ENCODE assay signal across 1 cellular context in the genomic region with DNA sequence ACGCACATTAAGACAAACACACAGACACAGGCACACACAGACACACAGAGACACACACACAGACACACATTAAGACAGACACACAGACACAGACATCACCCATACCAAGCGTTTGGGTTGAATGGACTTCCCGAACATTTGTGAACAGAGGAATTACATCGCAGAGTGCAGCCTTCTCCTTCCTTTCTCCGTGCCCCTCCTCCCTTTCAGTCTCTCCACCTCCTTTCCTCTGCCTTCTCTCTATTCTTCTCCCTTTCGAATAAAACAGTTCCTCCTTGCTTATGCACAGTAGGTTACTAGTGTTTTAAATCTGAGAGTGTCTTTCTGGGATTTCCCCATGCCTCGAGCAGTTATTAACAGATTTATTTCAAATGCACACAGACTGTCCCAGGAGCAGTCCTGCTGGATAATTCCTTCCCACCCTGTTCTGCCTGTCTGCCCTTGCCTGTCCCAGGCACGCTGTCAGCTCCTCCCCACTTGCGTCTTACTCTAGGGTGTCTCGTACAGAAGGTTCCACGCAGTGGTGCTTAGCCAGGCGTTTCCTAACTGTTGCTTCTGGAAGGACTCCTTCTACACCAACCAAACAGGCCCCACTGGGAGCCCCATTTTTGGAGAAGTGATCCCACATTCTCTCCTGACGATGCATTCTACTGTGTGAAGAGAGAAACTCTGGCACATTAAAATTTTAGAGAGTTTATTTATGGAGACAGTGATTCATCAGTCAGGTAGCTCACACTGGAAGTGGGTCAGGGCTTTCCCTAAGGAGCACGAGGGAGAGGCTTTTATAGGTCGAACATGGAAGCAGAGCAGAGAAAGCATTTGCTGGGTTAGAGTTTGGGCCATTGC.
TF ChIP-seq lines count a peak whose summit lies in the region.

No MANE protein-coding gene starts in this region.

TF ChIP-seq in H1, 55 proteins besides CTCF, POLR2A, EP300 and RAD21:
- TF ChIP-seq CBX5 (IDR thresholded peaks at IDR 0.05; ENCODE audit: low read depth, low read length) (no peak), CEBPB (IDR thresholded peaks at IDR 0.05; ENCODE audit: low read depth, low read length) (no peak), RNF2 (IDR thresholded peaks at IDR 0.05; ENCODE audit: borderline replicate concordance, low read depth, low read length, missing control alignments, poor library complexity, severe bottlenecking) (no peak), RXRA (IDR thresholded peaks at IDR 0.05; ENCODE audit: insufficient read depth, low read depth, low read length) (no peak), BCL11A (IDR thresholded peaks at IDR 0.05; ENCODE audit: low read depth in 2 of 2, low read length in 2 of 2) (no peak), JUN (IDR thresholded peaks at IDR 0.05; ENCODE audit: low read depth, low read length) (no peak), SIN3A (conservative IDR thresholded peaks at IDR 0.05 in 1 of 2, IDR thresholded peaks at IDR 0.05 in 1 of 2; ENCODE audit: low read depth in 1 of 2, low read length in 2 of 2) (no peak), SUZ12 (IDR thresholded peaks at IDR 0.05; ENCODE audit: low read length) (no peak), HDAC6 (IDR thresholded peaks at IDR 0.05; ENCODE audit: low read depth, low read length) (no peak), TAF1 (IDR thresholded peaks at IDR 0.05; ENCODE audit: low read depth, low read length) (no peak), TCF12 (IDR thresholded peaks at IDR 0.05; ENCODE audit: low read depth, low read length) (no peak), SAP30 (IDR thresholded peaks at IDR 0.05; ENCODE audit: insufficient read depth, insufficient replicate concordance, low read length) (no peak), TEAD4 (IDR thresholded peaks at IDR 0.05; ENCODE audit: low read depth, low read length) (no peak), RBBP5 (IDR thresholded peaks at IDR 0.05; ENCODE audit: borderline replicate concordance, low read depth, low read length) (no peak)
